Comparison of ENCODE assay signal across 8 cellular contexts in genomic region chr22:30310881-30311771, GRCh38. TPM values are rescaled to one million over a fixed set of nuclear protein-coding genes. Genes with fewer than 3 reads are reported as not detected.
DNase-seq lines count a peak whose midpoint lies in the region; ATAC-seq and TF ChIP-seq lines count a peak whose summit lies in the region.

No MANE protein-coding gene starts in this region.

- H3K4me3 Mint-ChIP-seq in T-helper 1 cell treated with Interleukin-12 subunit alpha and Interleukin-12 subunit beta and Interleukin-4 antibody, amounts not matched to agents 30 μg/mL and 1 μg/mL, for 36 hours, result no peak overlapping the region

- peak; percentile 14 to 57 (median 40) for TF ChIP-seq POLR2A in body of pancreas (IDR thresholded peaks at IDR 0.05)
- TF ChIP-seq POLR2A in right lobe of liver (IDR thresholded peaks at IDR 0.05), result no peak
- peak; percentile 2 for TF ChIP-seq POLR2A in transverse colon (IDR thresholded peaks at IDR 0.05)

- peak overlapping the region; percentile 71 for H3K27ac Mint-ChIP-seq in T-helper 1 cell treated with Interleukin-12 subunit alpha and Interleukin-12 subunit beta and Interleukin-4 antibody, amounts not matched to agents 30 μg/mL and 1 μg/mL, for 36 hours

- H3K36me3 ChIP-seq in body of pancreas (replicated peaks in 1 of 2; ENCODE audit: insufficient read depth in 1 of 2, low read depth in 2 of 2) (no peaks in the 10 kb centered on the region), right lobe of liver (no peaks in the 10 kb centered on the region), transverse colon (no peaks in the 10 kb centered on the region)

- H3K4me3 ChIP-seq in body of pancreas (no peak overlapping the region), right lobe of liver (no peak overlapping the region), transverse colon (no peak overlapping the region)

- H3K27ac ChIP-seq in body of pancreas, result peak overlapping the region; percentile 83 to 96 (median 88)
- H3K27ac ChIP-seq in right lobe of liver, result peak overlapping the region; percentile 29 to 82 (median 47)
- H3K27ac ChIP-seq in transverse colon, result peak overlapping the region; percentile 86 to 90 (median 88)

- no peak for TF ChIP-seq EP300 in transverse colon (IDR thresholded peaks at IDR 0.05; ENCODE audit: low read depth)

- intact Hi-C loops in body of pancreas (cut with DNase I), result no loop called here
- intact Hi-C loops in right lobe of liver (cut with DNase I), result no loop called here
- intact Hi-C loops in transverse colon (cut with DNase I; ENCODE audit: low total_unique reads), result no loop called here

- H3K9me3 ChIP-seq in body of pancreas, result no peaks in the 10 kb centered on the region
- no peaks in the 10 kb centered on the region for H3K9me3 ChIP-seq in right lobe of liver
- no peaks in the 10 kb centered on the region for H3K9me3 ChIP-seq in transverse colon

- H3K36me3 Mint-ChIP-seq in T-helper 1 cell treated with Interleukin-12 subunit alpha and Interleukin-12 subunit beta and Interleukin-4 antibody, amounts not matched to agents 30 μg/mL and 1 μg/mL, for 36 hours (ENCODE audit: low read depth), result peaks cover 35% of the 10 kb centered on the region

- no peaks in the 10 kb centered on the region for H3K9me3 Mint-ChIP-seq in T-helper 1 cell treated with Interleukin-12 subunit alpha and Interleukin-12 subunit beta and Interleukin-4 antibody, amounts not matched to agents 30 μg/mL and 1 μg/mL, for 36 hours

- no peak for DNase-seq in T-helper 1 cell
- peak; percentile 85 to 95 (median 92) for DNase-seq in body of pancreas
- DNase-seq in right lobe of liver, result peak; percentile 81 to 91 (median 88)
- DNase-seq in transverse colon, result peak; percentile 80
- DNase-seq in dermis blood vessel endothelial cell, result no peak
- DNase-seq in NAMALWA (ENCODE audit: low spot score), result no peak

- TF ChIP-seq CTCF in body of pancreas (IDR thresholded peaks at IDR 0.05) (no peak), right lobe of liver (IDR thresholded peaks at IDR 0.05) (no peak), transverse colon (IDR thresholded peaks at IDR 0.05) (no peak)

- ATAC-seq in body of pancreas, result peak; percentile 86
- peak; percentile 85 to 93 (median 90) for ATAC-seq in right lobe of liver
- no peak for ATAC-seq in HG02588 (IDR thresholded peaks at IDR 0.05; ENCODE audit: unreplicated experiment)

- no peaks in the 10 kb centered on the region for H3K27me3 ChIP-seq in body of pancreas
- no peaks in the 10 kb centered on the region for H3K27me3 ChIP-seq in right lobe of liver
- no peaks in the 10 kb centered on the region for H3K27me3 ChIP-seq in transverse colon

- H3K27me3 Mint-ChIP-seq in T-helper 1 cell treated with Interleukin-12 subunit alpha and Interleukin-12 subunit beta and Interleukin-4 antibody, amounts not matched to agents 30 μg/mL and 1 μg/mL, for 36 hours (ENCODE audit: low read depth), result no peaks in the 10 kb centered on the region

- in situ Hi-C loops in transverse colon (cut with MboI; ENCODE audit: low pct_ligation_motif_present in 1 of 4, low pct_unique_long_range_greater_than_20kb in 1 of 4, low sequenced_read_pairs in 3 of 4), result no loop called here

- peaks cover 85% of the 10 kb centered on the region for H3K4me1 Mint-ChIP-seq in T-helper 1 cell treated with Interleukin-12 subunit alpha and Interleukin-12 subunit beta and Interleukin-4 antibody, amounts not matched to agents 30 μg/mL and 1 μg/mL, for 36 hours (ENCODE audit: low read depth)

- WGBS in body of pancreas, 2 donors, result 29% methylated on average over 7 to 8 of the region's 8 CpGs
- 64% methylated on average over 2 of the region's 8 CpGs for WGBS in right lobe of liver (ENCODE audit: insufficient coverage, low coverage, low lambda C conversion rate, missing lambda C conversion rate)
- 51 to 63% methylated on average over 3 to 8 of the region's 8 CpGs for WGBS in transverse colon (ENCODE audit: low coverage in 1 of 2), 2 donors

- peaks cover 70% of the 10 kb centered on the region for H3K4me1 ChIP-seq in body of pancreas
- peaks cover 2 to 73% (median 21%) of the 10 kb centered on the region in 4 donors for H3K4me1 ChIP-seq in right lobe of liver
- peaks cover 68 to 97% (median 86%) of the 10 kb centered on the region in 4 donors for H3K4me1 ChIP-seq in transverse colon

RNA-seq across cellular contexts. Expression of gene TBC1D10A, which starts 15.6 kb away (rescaled TPM):
- 10 to 100 TPM in 1 of 2 donors, 1 to 10 TPM in 1; 4.3 to 15.0 TPM for total RNA-seq in body of pancreas
- 10 to 100 TPM in 3 of 6 experiments, 1 to 10 TPM in 3; 6.6 to 12.6 (median 10.0) TPM for total RNA-seq in right lobe of liver
- total RNA-seq in transverse colon, result 10 to 100 TPM; 27.9 to 72.2 (median 45.7) TPM
- 10.6 and 11.7 TPM in 2 replicates for total RNA-seq in dermis blood vessel endothelial cell

RNA-seq across cellular contexts. Expression of gene CASTOR1, which starts 21.8 kb away (rescaled TPM):
- total RNA-seq in body of pancreas (10 to 100 TPM in 1 of 2 donors, 1 to 10 TPM in 1; 4.2 to 21.4 TPM), right lobe of liver (1 to 10 TPM in 5 of 6 experiments, under 1 TPM in 1; 0.86 to 8.6 (median 4.0) TPM), transverse colon (1 to 10 TPM in 2 of 4 donors, not detected in 2; 5.6 to 6.8 TPM), dermis blood vessel endothelial cell (8.5 and 14.7 TPM in 2 replicates)

RNA-seq across cellular contexts. Expression of gene OSM, which starts 44.5 kb away (rescaled TPM):
- total RNA-seq in body of pancreas (not detected), right lobe of liver (under 1 TPM in 4 of 6 experiments, not detected in 2; 0.10 to 0.75 (median 0.19) TPM), transverse colon (not detected), dermis blood vessel endothelial cell (not detected in 2 replicates)

RNA-seq across cellular contexts. Expression of gene SF3A1, which starts 45.6 kb away (rescaled TPM):
- total RNA-seq in body of pancreas (10 to 100 TPM; 30.6 to 77.1 TPM), right lobe of liver (10 to 100 TPM; 42.6 to 72.8 (median 66.5) TPM), transverse colon (100 to 1,000 TPM in 2 of 4 donors, 10 to 100 TPM in 2; 73.2 to 664 (median 99.3) TPM), dermis blood vessel endothelial cell (17.5 and 34.9 TPM in 2 replicates)

RNA-seq across cellular contexts. Expression of gene CCDC157, which starts 45.7 kb away (rescaled TPM):
- total RNA-seq in body of pancreas (10 to 100 TPM in 1 of 2 donors, 1 to 10 TPM in 1; 3.1 to 10.5 TPM), right lobe of liver (1 to 10 TPM in 3 of 6 experiments, under 1 TPM in 3; 0.54 to 2.9 (median 0.86) TPM), transverse colon (1 to 10 TPM; 1.4 to 5.2 (median 3.3) TPM), dermis blood vessel endothelial cell (1.5 and 2.2 TPM in 2 replicates)

Comparison
In these comparisons a context has a peak if more than half of its experiments do, and no peak if none do; other contexts are left out.
1. DNase-seq: peak in body of pancreas (4 of 4), right lobe of liver (3 of 3) and transverse colon (single experiment); none in T-helper 1 cell (0 of 5), dermis blood vessel endothelial cell (single experiment) and NAMALWA (single experiment).
2. Peak in every context shown above with its lines, with median percentiles within 50 percentile points of each other: H3K27ac ChIP-seq.